Comparison of ENCODE assay signal across 11 cellular contexts in the genomic region with DNA sequence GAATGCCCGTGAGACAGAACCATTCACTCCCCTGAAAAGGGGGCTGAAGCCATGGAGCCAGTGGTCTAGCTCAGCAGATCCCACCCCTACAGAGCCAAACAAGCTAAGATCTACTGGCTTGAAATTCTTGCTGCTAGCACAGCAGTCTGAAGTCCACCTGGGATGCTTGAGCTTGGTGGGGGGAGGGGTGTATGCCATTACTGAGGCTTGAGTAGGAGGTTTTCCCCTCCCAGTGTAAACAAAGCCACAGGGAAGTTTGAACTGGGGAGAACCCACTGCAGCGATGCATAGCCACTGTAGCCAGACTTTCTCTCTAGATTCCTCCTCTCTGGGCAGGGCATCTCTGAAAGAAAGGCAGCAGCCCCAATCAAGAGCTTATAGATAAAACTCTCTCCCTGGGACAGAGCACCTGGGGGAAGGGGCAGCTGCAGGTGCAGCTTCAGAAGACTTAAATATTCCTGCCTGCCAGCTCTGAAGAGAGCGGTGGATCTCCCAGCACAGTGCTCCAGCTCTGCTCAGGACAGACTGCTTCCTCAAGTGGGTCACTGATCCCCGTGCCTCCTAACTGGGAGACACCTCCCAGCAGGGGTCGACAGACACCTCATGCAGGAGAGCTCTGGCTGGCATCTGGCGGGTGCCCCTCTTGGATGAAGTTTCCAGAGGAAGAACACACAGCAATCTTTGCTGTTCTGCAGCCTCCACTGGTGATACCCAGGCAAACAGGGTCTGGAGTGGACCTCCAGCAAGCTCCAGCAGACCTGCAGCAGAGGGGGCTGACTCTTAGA. TPM values are rescaled to one million over a fixed set of nuclear protein-coding genes. Genes with fewer than 3 reads are reported as not detected.
"Had no signal": no experiment of that assay in that cellular context is flagged by ENCODE, and none has a peak within 500 bp of the region (broad histone marks: within the 10 kb centered on the region; RNA-seq: fewer than 3 reads in every experiment).

No MANE protein-coding gene starts in this region.

RNA-seq across cellular contexts. Expression of a gene that starts 41.4 kb away (rescaled TPM):
- total RNA-seq: activated CD4-positive, alpha-beta memory T cell treated with anti-CD3 and anti-CD28 coated beads, Interleukin-2, amount 10 ng/mL, durations not matched to agents 7 days and 5 days; activated CD4-positive, alpha-beta T cell treated with anti-CD3 and anti-CD28 coated beads for 36 hours; activated CD4-positive, alpha-beta T cell treated with anti-CD3 and anti-CD28 coated beads, Interleukin-2, amount 10 ng/mL, durations not matched to agents 7 days and 5 days; activated CD8-positive, alpha-beta memory T cell treated with anti-CD3 and anti-CD28 coated beads, Interleukin-2, amount 10 ng/mL, durations not matched to agents 7 days and 5 days; activated CD8-positive, alpha-beta T cell treated with anti-CD3 and anti-CD28 coated beads, Interleukin-2, amount 10 ng/mL, durations not matched to agents 7 days and 5 days; activated naive CD8-positive, alpha-beta T cell treated with anti-CD3 and anti-CD28 coated beads, Interleukin-2, amount 10 ng/mL, durations not matched to agents 7 days and 5 days; activated T-helper 2 cell treated with anti-CD3 and anti-CD28 coated beads, Interferon-gamma antibody, Interleukin-2, Interleukin-4, amounts not matched to agents 10 μg/mL and 5 μg/mL and 100 μg/mL, durations not matched to agents 14 hours and 24 hours and 36 hours; chondrocyte; T-helper 1 cell treated with Interleukin-12 subunit alpha and Interleukin-12 subunit beta and Interleukin-4 antibody, amounts not matched to agents 30 ng/mL and 1 ng/mL, for 36 hours; T-helper 17 cell; T-helper 2 cell treated with Interferon-gamma antibody and Interleukin-4, amounts not matched to agents 100 ng/mL and 5 ng/mL, for 36 hours had no signal
